In genomic region chr1:114289321-114289720, GRCh38 we compare ENCODE assay signal across 24 cellular contexts.
"Had no signal": no experiment of that assay in that cellular context is flagged by ENCODE, and none has a peak within 500 bp of the region (broad histone marks: within the 10 kb centered on the region; RNA-seq: fewer than 3 reads in every experiment).

No MANE protein-coding gene starts in this region.

- H3K79me2 ChIP-seq: hepatocyte had no signal

- H3K4me2 ChIP-seq: hepatocyte had no signal

- H3K36me3 Mint-ChIP-seq: memory B cell; naive thymus-derived CD8-positive, alpha-beta T cell; stimulated activated naive B cell treated with anti-CD40 and anti-IgM and Interleukin-4, amounts not matched to agents 10 μg/mL and 1 μg/mL and 100 μg/mL, for 72 hours had no signal

- H3K36me3 ChIP-seq: left ventricle myocardium inferior, ovary, right atrium auricular region, right lobe of liver, suprapubic skin, thoracic aorta, tibial artery, uterus had no signal

- H3K4me1 ChIP-seq: left ventricle myocardium inferior, right atrium auricular region, right lobe of liver, suprapubic skin, tibial artery, uterus had no signal

- H3K27me3 Mint-ChIP-seq: naive thymus-derived CD8-positive, alpha-beta T cell; stimulated activated naive CD8-positive, alpha-beta T cell treated with anti-CD3 and anti-CD28 coated beads, Interleukin-15, Interleukin-2, amounts not matched to agents 100 ng/mL and 50 ng/mL, for 24 hours had no signal

- H3K27ac Mint-ChIP-seq: memory B cell; progenitor cell of endocrine pancreas; stimulated activated naive B cell treated with anti-CD40 and anti-IgM and Interleukin-4, amounts not matched to agents 10 μg/mL and 1 μg/mL and 100 μg/mL, for 72 hours; stimulated activated naive CD8-positive, alpha-beta T cell treated with anti-CD3 and anti-CD28 coated beads, Interleukin-15, Interleukin-2, amounts not matched to agents 100 ng/mL and 50 ng/mL, for 24 hours had no signal

- DNase-seq: islet precursor cell; left ventricle myocardium inferior; midbrain; mucosa of descending colon; naive thymus-derived CD8-positive, alpha-beta T cell; ovary; right lobe of liver; stimulated activated CD4-positive, alpha-beta T cell treated with anti-CD3 and anti-CD28 coated beads, Interleukin-12 subunit alpha, Interleukin-12 subunit beta, amount 100 ng/mL, for 4 hours; stimulated activated CD4-positive, alpha-beta T cell treated with anti-CD3 and anti-CD28 coated beads, Interleukin-15, amount 100 ng/mL, for 24 hours; stimulated activated CD4-positive, alpha-beta T cell treated with anti-CD3 and anti-CD28 coated beads, Interleukin-2, amount 100 ng/mL, for 24 hours; stimulated activated CD4-positive, alpha-beta T cell treated with anti-CD3 and anti-CD28 coated beads, Interleukin-4, amount 100 ng/mL, for 1 hour; stimulated activated naive B cell treated with anti-CD40 and anti-IgM and Interleukin-4, amounts not matched to agents 10 μg/mL and 1 μg/mL and 100 μg/mL, for 72 hours; tibial artery; trophoblast cell; uterus had no signal

- H2AFZ ChIP-seq: hepatocyte had no signal

- H3K4me1 Mint-ChIP-seq: memory B cell; naive thymus-derived CD8-positive, alpha-beta T cell; stimulated activated naive B cell treated with anti-CD40 and anti-IgM and Interleukin-4, amounts not matched to agents 10 μg/mL and 1 μg/mL and 100 μg/mL, for 72 hours had no signal

- H3K9me3 Mint-ChIP-seq: memory B cell; naive thymus-derived CD8-positive, alpha-beta T cell; stimulated activated naive B cell treated with anti-CD40 and anti-IgM and Interleukin-4, amounts not matched to agents 10 μg/mL and 1 μg/mL and 100 μg/mL, for 72 hours; stimulated activated naive CD8-positive, alpha-beta T cell treated with anti-CD3 and anti-CD28 coated beads, Interleukin-15, Interleukin-2, amounts not matched to agents 100 ng/mL and 50 ng/mL, for 24 hours had no signal

- H3K27me3 ChIP-seq: hepatocyte, ovary, right atrium auricular region, right lobe of liver, uterus had no signal

- H3K27ac ChIP-seq: hepatocyte, left ventricle myocardium inferior, ovary, right atrium auricular region, right lobe of liver, skin epidermis, suprapubic skin, thoracic aorta, tibial artery, uterus had no signal

- H3K9me3 ChIP-seq: left ventricle myocardium inferior, mucosa of descending colon, ovary, right atrium auricular region, right lobe of liver, suprapubic skin, thoracic aorta, tibial artery, uterus had no signal

- H3K4me3 Mint-ChIP-seq: memory B cell; naive thymus-derived CD8-positive, alpha-beta T cell; stimulated activated naive B cell treated with anti-CD40 and anti-IgM and Interleukin-4, amounts not matched to agents 10 μg/mL and 1 μg/mL and 100 μg/mL, for 72 hours; stimulated activated naive CD8-positive, alpha-beta T cell treated with anti-CD3 and anti-CD28 coated beads, Interleukin-15, Interleukin-2, amounts not matched to agents 100 ng/mL and 50 ng/mL, for 24 hours had no signal

- H3K4me3 ChIP-seq: hepatocyte, left ventricle myocardium inferior, lung, mucosa of descending colon, ovary, right atrium auricular region, right lobe of liver, skin epidermis, suprapubic skin, thoracic aorta, tibial artery, uterus had no signal
